1 cellular context compared by ENCODE assay signal in genomic region chr9:134950404-134950760, GRCh38.
TF ChIP-seq lines count a peak whose summit lies in the region.

No MANE protein-coding gene starts in this region.

TF ChIP-seq in HepG2, 621 proteins besides CTCF, POLR2A, EP300 and RAD21:
- no peak for TF ChIP-seq NR2F6 (IDR thresholded peaks at IDR 0.05)
- no peak for TF ChIP-seq NR2F6 (CRISPR knock-in tag; IDR thresholded peaks at IDR 0.05)
- no peak for TF ChIP-seq ZNF333 (CRISPR knock-in tag; IDR thresholded peaks at IDR 0.05; ENCODE audit: borderline replicate concordance)
- TF ChIP-seq TBP (CRISPR knock-in tag; IDR thresholded peaks at IDR 0.05) = no peak
- TF ChIP-seq ZNF652 (CRISPR knock-in tag; IDR thresholded peaks at IDR 0.05; ENCODE audit: borderline replicate concordance, low read depth) = no peak
- TF ChIP-seq SP140L (CRISPR knock-in tag; IDR thresholded peaks at IDR 0.05; ENCODE audit: borderline replicate concordance) = no peak
- TF ChIP-seq LCORL (IDR thresholded peaks at IDR 0.05) = no peak
- no peak for TF ChIP-seq LCORL (CRISPR knock-in tag; IDR thresholded peaks at IDR 0.05)
- no peak for TF ChIP-seq NFE2L2 (IDR thresholded peaks at IDR 0.05; ENCODE audit: low read length)
- no peak for TF ChIP-seq HMGXB4 (CRISPR knock-in tag; IDR thresholded peaks at IDR 0.05; ENCODE audit: borderline replicate concordance in 1 of 2, low read depth in 1 of 2)
- no peak for TF ChIP-seq NFAT5 (CRISPR knock-in tag; IDR thresholded peaks at IDR 0.05)
- no peak for TF ChIP-seq ZNF101 (CRISPR knock-in tag; IDR thresholded peaks at IDR 0.05; ENCODE audit: borderline replicate concordance, low read depth)
- no peak for TF ChIP-seq ZNF770 (CRISPR knock-in tag; IDR thresholded peaks at IDR 0.05)
- no peak for TF ChIP-seq GPBP1L1 (CRISPR knock-in tag; IDR thresholded peaks at IDR 0.05)
- no peak for TF ChIP-seq RNF2 (conservative IDR thresholded peaks at IDR 0.05; ENCODE audit: low read depth)
- no peak for TF ChIP-seq ZNF747 (CRISPR knock-in tag; IDR thresholded peaks at IDR 0.05; ENCODE audit: borderline replicate concordance)
